Comparison of ENCODE assay signal across 1 cellular context in the genomic region with DNA sequence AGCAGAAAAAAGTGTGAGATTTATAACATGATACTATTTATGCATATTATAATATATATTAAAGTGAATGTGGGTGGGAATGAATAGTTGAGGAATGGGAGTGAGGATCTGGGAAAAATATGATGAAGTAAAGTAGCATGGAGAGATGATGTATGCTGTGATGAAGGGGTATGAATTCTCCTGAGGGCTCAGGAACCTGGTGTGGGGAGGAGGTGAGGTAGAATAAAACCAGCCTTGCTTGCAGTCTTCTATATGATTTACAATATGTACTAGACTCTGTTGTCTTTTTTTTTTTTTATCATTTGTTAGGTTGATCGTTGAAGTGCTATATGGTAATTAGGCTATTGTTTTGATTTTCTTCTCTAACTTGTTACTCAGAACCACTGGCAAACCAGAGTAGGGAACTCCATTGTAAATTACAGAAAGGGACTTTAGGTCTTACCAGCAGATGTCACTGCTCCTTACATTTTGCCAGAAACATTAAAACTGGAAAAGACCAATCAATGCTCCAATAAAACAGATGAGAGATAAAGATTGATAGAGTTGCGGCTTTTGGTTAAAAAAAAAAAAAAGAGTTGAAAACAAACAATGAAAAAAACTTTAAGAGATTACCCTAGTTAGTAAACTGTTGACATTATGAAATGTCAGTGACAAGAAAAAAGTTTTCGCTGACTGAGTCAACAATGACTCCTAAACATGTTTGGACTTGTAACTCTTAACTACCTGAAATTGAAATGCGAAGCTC.
TF ChIP-seq lines count a peak whose summit lies in the region.

No MANE protein-coding gene starts in this region.

TF ChIP-seq in GM12878, 131 proteins besides CTCF, POLR2A, EP300 and RAD21 (continued from another document):
- TF ChIP-seq, protein P1, sequence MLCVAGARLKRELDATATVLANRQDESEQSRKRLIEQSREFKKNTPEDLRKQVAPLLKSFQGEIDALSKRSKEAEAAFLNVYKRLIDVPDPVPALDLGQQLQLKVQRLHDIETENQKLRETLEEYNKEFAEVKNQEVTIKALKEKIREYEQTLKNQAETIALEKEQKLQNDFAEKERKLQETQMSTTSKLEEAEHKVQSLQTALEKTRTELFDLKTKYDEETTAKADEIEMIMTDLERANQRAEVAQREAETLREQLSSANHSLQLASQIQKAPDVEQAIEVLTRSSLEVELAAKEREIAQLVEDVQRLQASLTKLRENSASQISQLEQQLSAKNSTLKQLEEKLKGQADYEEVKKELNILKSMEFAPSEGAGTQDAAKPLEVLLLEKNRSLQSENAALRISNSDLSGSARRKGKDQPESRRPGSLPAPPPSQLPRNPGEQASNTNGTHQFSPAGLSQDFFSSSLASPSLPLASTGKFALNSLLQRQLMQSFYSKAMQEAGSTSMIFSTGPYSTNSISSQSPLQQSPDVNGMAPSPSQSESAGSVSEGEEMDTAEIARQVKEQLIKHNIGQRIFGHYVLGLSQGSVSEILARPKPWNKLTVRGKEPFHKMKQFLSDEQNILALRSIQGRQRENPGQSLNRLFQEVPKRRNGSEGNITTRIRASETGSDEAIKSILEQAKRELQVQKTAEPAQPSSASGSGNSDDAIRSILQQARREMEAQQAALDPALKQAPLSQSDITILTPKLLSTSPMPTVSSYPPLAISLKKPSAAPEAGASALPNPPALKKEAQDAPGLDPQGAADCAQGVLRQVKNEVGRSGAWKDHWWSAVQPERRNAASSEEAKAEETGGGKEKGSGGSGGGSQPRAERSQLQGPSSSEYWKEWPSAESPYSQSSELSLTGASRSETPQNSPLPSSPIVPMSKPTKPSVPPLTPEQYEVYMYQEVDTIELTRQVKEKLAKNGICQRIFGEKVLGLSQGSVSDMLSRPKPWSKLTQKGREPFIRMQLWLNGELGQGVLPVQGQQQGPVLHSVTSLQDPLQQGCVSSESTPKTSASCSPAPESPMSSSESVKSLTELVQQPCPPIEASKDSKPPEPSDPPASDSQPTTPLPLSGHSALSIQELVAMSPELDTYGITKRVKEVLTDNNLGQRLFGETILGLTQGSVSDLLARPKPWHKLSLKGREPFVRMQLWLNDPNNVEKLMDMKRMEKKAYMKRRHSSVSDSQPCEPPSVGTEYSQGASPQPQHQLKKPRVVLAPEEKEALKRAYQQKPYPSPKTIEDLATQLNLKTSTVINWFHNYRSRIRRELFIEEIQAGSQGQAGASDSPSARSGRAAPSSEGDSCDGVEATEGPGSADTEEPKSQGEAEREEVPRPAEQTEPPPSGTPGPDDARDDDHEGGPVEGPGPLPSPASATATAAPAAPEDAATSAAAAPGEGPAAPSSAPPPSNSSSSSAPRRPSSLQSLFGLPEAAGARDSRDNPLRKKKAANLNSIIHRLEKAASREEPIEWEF (IDR thresholded peaks at IDR 0.05; ENCODE audit: insufficient replicate concordance, low read depth, low read length) = peak; percentile 63
- TF ChIP-seq SMC3 (IDR thresholded peaks at IDR 0.05; ENCODE audit: borderline replicate concordance, low read length) = peak; percentile 80
- no peak; the same call in 1 of the 2 replicates for TF ChIP-seq RB1 (IDR thresholded peaks at IDR 0.05; ENCODE audit: borderline replicate concordance)
- 0 out of 2 replicates have a peak, but pooled peaks have one; percentile 4 for TF ChIP-seq ZNF384 (IDR thresholded peaks at IDR 0.05; ENCODE audit: borderline replicate concordance, low read depth, low read length)
- no peak for TF ChIP-seq CHD2 (IDR thresholded peaks at IDR 0.05; ENCODE audit: borderline replicate concordance, low read depth, low read length)
- TF ChIP-seq, protein P2, sequence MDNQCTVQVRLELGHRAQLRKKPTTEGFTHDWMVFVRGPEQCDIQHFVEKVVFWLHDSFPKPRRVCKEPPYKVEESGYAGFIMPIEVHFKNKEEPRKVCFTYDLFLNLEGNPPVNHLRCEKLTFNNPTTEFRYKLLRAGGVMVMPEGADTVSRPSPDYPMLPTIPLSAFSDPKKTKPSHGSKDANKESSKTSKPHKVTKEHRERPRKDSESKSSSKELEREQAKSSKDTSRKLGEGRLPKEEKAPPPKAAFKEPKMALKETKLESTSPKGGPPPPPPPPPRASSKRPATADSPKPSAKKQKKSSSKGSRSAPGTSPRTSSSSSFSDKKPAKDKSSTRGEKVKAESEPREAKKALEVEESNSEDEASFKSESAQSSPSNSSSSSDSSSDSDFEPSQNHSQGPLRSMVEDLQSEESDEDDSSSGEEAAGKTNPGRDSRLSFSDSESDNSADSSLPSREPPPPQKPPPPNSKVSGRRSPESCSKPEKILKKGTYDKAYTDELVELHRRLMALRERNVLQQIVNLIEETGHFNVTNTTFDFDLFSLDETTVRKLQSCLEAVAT (IDR thresholded peaks at IDR 0.05) = 0 out of 2 replicates have a peak, but pooled peaks have one; percentile 35
- no peak for TF ChIP-seq MEF2B (IDR thresholded peaks at IDR 0.05; ENCODE audit: partially characterized antibody, poor library complexity, severe bottlenecking)
TF ChIP-seq in GM12878: peak in this region for 4.
